In genomic region chr10:48470115-48470892, GRCh38 we compare ENCODE assay signal across 14 cellular contexts.
DNase-seq lines count a peak whose midpoint lies in the region.
"Had no signal": no experiment of that assay in that cellular context is flagged by ENCODE, and none has a peak within 500 bp of the region (broad histone marks: within the 10 kb centered on the region; RNA-seq: fewer than 3 reads in every experiment).

No MANE protein-coding gene starts in this region.

- peak overlapping the region; percentile 70 for H3K4ac ChIP-seq in mesendoderm (ENCODE audit: low read depth, low read length)

- POLR2A ChIA-PET in CD8-positive, alpha-beta memory T cell (lab: Charles Lee) = no interaction called here

- H3K79me2 ChIP-seq in mesendoderm (ENCODE audit: control insufficient read depth, insufficient read depth, low read length) = no peaks in the 10 kb centered on the region

- peaks cover 0 to 2% of the 10 kb centered on the region in 2 donors for H3K27me3 Mint-ChIP-seq in CD8-positive, alpha-beta memory T cell

- H3K23ac ChIP-seq in mesendoderm (ENCODE audit: low read length) = peak overlapping the region; percentile 94

- no peaks in the 10 kb centered on the region for H3K9me3 Mint-ChIP-seq in CD8-positive, alpha-beta memory T cell
- H3K9me3 Mint-ChIP-seq: CD8-positive, alpha-beta T cell; naive B cell had no signal

- peak overlapping the region; percentile 84 for H3K27ac ChIP-seq in CD8-positive, alpha-beta memory T cell (ENCODE audit: low read depth, low read length)
- H3K27ac ChIP-seq in mesendoderm (ENCODE audit: low read depth, low read length) = peak overlapping the region; percentile 50
- H3K27ac ChIP-seq: breast epithelium, SJSA1, upper lobe of left lung had no signal

- H3K4me3 ChIP-seq in CD8-positive, alpha-beta memory T cell (ENCODE audit: low read length) = no peak overlapping the region
- peak overlapping the region; percentile 1; the same call in 1 of the 2 replicates for H3K4me3 ChIP-seq in Jurkat, Clone E6-1 (ENCODE audit: low read length)
- no peak overlapping the region for H3K4me3 ChIP-seq in mesendoderm (ENCODE audit: low read length)
- H3K4me3 ChIP-seq: breast epithelium, SJSA1, upper lobe of left lung had no signal

- H4K8ac ChIP-seq in mesendoderm (ENCODE audit: low read depth, low read length) = no peak overlapping the region

- H3K4me1 ChIP-seq in CD8-positive, alpha-beta memory T cell (ENCODE audit: insufficient read depth, low read length) = no peaks in the 10 kb centered on the region
- peaks cover 18% of the 10 kb centered on the region for H3K4me1 ChIP-seq in mesendoderm (ENCODE audit: control insufficient read depth, low read depth, low read length)
- H3K4me1 ChIP-seq: breast epithelium, SJSA1 had no signal

- H3K4me1 Mint-ChIP-seq in CD8-positive, alpha-beta memory T cell = no peaks in the 10 kb centered on the region

- no peak overlapping the region for H3K27ac Mint-ChIP-seq in CD8-positive, alpha-beta memory T cell
- H3K27ac Mint-ChIP-seq: CD8-positive, alpha-beta T cell had no signal

- H3K4me3 Mint-ChIP-seq in CD8-positive, alpha-beta memory T cell = no peak overlapping the region
- H3K4me3 Mint-ChIP-seq: CD8-positive, alpha-beta T cell; naive B cell had no signal

- H3K18ac ChIP-seq in mesendoderm (ENCODE audit: low read length) = peak overlapping the region; percentile 86

- no peaks in the 10 kb centered on the region for H3K36me3 ChIP-seq in CD8-positive, alpha-beta memory T cell (ENCODE audit: insufficient read depth, low read length)
- H3K36me3 ChIP-seq in mesendoderm (ENCODE audit: control insufficient read depth, insufficient read depth, low read length) = no peaks in the 10 kb centered on the region
- H3K36me3 ChIP-seq: breast epithelium, SJSA1, upper lobe of left lung had no signal

- H2BK15ac ChIP-seq in mesendoderm (replicated peaks; ENCODE audit: low read depth) = no peak overlapping the region

- no peak for DNase-seq in CD8-positive, alpha-beta memory T cell
- DNase-seq in Jurkat, Clone E6-1 (ENCODE audit: low read depth, low spot score) = peak; percentile 78
- DNase-seq in amniotic epithelial cell (ENCODE audit: low read depth) = peak; percentile 87
- DNase-seq in mesendoderm = peak; percentile 91
- DNase-seq in Ammon's horn (ENCODE audit: low spot score) = no peak
- DNase-seq in NK-92 treated with Interleukin-12 subunit alpha and Interleukin-12 subunit beta, amount 100 ng/mL, for 24 hours (lab: John Stamatoyannopoulos, UW) = no peak
- DNase-seq in stimulated activated CD4-positive, alpha-beta T cell treated with anti-CD3 and anti-CD28 coated beads, Interleukin-1b, Interleukin-23, amount 100 ng/mL, for 48 hours = no peak
- DNase-seq in epidermal melanocyte (ENCODE audit: insufficient read length, low spot score) = no peak
- DNase-seq: naive B cell, NCI-H1105 treated with DMSO at 0.1 percent for 48 hours had no signal

- WGBS in mesendoderm (ENCODE audit: extremely low coverage, insufficient coverage, low lambda C conversion rate) = no CpG with 5 or more reads among the region's 5 CpGs

- no peak overlapping the region for H3K4me2 ChIP-seq in mesendoderm (ENCODE audit: low read length)

- H3K79me1 ChIP-seq in mesendoderm (ENCODE audit: low read length) = no peaks in the 10 kb centered on the region

- peak overlapping the region; percentile 98 for H2AK5ac ChIP-seq in mesendoderm (ENCODE audit: low read length)

- no peaks in the 10 kb centered on the region for H3K9me3 ChIP-seq in CD8-positive, alpha-beta memory T cell (ENCODE audit: low read length)
- H3K9me3 ChIP-seq: SJSA1, upper lobe of left lung had no signal

- no peaks in the 10 kb centered on the region for H3K36me3 Mint-ChIP-seq in CD8-positive, alpha-beta memory T cell
- H3K36me3 Mint-ChIP-seq: CD8-positive, alpha-beta T cell had no signal

- H3K27me3 ChIP-seq in CD8-positive, alpha-beta memory T cell (ENCODE audit: insufficient read depth, low read length, poor library complexity, severe bottlenecking) = no peaks in the 10 kb centered on the region
- H3K27me3 ChIP-seq in mesendoderm (ENCODE audit: insufficient read depth, low read length, poor library complexity) = no peaks in the 10 kb centered on the region
- H3K27me3 ChIP-seq: SJSA1 had no signal

- H3K56ac ChIP-seq in mesendoderm (ENCODE audit: low read length) = peak overlapping the region; percentile 82

- H3K9ac ChIP-seq in mesendoderm (ENCODE audit: low read length) = peak overlapping the region; percentile 42

- no peak overlapping the region for H4K5ac ChIP-seq in mesendoderm (ENCODE audit: low read length)

- CTCF ChIA-PET in CD8-positive, alpha-beta memory T cell (lab: Charles Lee) = no interaction called here

- H2BK120ac ChIP-seq in mesendoderm (ENCODE audit: low read depth, low read length) = peak overlapping the region; percentile 64

- peak overlapping the region; percentile 94 for H2BK5ac ChIP-seq in mesendoderm (ENCODE audit: low read length)

Comparison
In these comparisons a context has a peak if more than half of its experiments do, and no peak if none do; other contexts are left out.
1. DNase-seq: peak in Jurkat, Clone E6-1 (single experiment), amniotic epithelial cell (single experiment) and mesendoderm (single experiment); none in CD8-positive, alpha-beta memory T cell (0 of 5), Ammon's horn (single experiment), NK-92 treated with Interleukin-12 subunit alpha and Interleukin-12 subunit beta, amount 100 ng/mL, for 24 hours (single experiment), stimulated activated CD4-positive, alpha-beta T cell treated with anti-CD3 and anti-CD28 coated beads, Interleukin-1b, Interleukin-23, amount 100 ng/mL, for 48 hours (single experiment) and epidermal melanocyte (single experiment).